In genomic region chr17:77829871-77830799, GRCh38 we compare ENCODE assay signal across 9 cellular contexts.
DNase-seq lines count a peak whose midpoint lies in the region; ATAC-seq and TF ChIP-seq lines count a peak whose summit lies in the region.
"Had no signal": no experiment of that assay in that cellular context is flagged by ENCODE, and none has a peak within 500 bp of the region (broad histone marks: within the 10 kb centered on the region; RNA-seq: fewer than 3 reads in every experiment).

No MANE protein-coding gene starts in this region.

- dilution Hi-C loops in mammary epithelial cell (cut with HindIII; ENCODE audit: low sequenced_read_pairs), result no loop called here

- ATAC-seq in activated T-cell treated with anti-CD3 and anti-CD28 coated beads, Interleukin-2, amount 50 U/mL, for 72 hours (replicated peaks in 1 of 2), result no peak
- ATAC-seq in HG03432 (IDR thresholded peaks at IDR 0.05; ENCODE audit: unreplicated experiment), result no peak
- no peak for ATAC-seq in GM21717 (IDR thresholded peaks at IDR 0.05; ENCODE audit: unreplicated experiment)

- intact Hi-C loops in mammary epithelial cell (cut with micrococcal nuclease), result no loop called here
- intact Hi-C loops in transverse colon (cut with DNase I; ENCODE audit: low total_unique reads), result no loop called here

- no peak overlapping the region for H3K27ac Mint-ChIP-seq in activated T-cell treated with anti-CD3 and anti-CD28 coated beads, Interleukin-2, amount 50 U/mL, for 72 hours
- H3K27ac Mint-ChIP-seq: B cell had no signal

- H3K4me1 Mint-ChIP-seq in activated T-cell treated with anti-CD3 and anti-CD28 coated beads, Interleukin-2, amount 50 U/mL, for 72 hours (ENCODE audit: low read depth), result peaks cover 35% of the 10 kb centered on the region

- H3K79me2 ChIP-seq in mammary epithelial cell (ENCODE audit: insufficient read depth, low read length), result no peaks in the 10 kb centered on the region

- H3K4me3 Mint-ChIP-seq in activated T-cell treated with anti-CD3 and anti-CD28 coated beads, Interleukin-2, amount 50 U/mL, for 72 hours, result no peak overlapping the region
- H3K4me3 Mint-ChIP-seq: B cell had no signal

- no peaks in the 10 kb centered on the region for H3K9me3 Mint-ChIP-seq in activated T-cell treated with anti-CD3 and anti-CD28 coated beads, Interleukin-2, amount 50 U/mL, for 72 hours

- H3K4me2 ChIP-seq in mammary epithelial cell (ENCODE audit: insufficient read depth, low read depth, low read length), result peak overlapping the region; percentile 20

- WGBS in mammary epithelial cell (ENCODE audit: low coverage, missing lambda C conversion rate), result 24% methylated on average over 9 of the region's 16 CpGs
- WGBS in transverse colon (ENCODE audit: low coverage in 1 of 2), 2 donors, result 58 to 60% methylated on average over 1 to 16 of the region's 16 CpGs

- peak; percentile 16 for DNase-seq in activated T-cell treated with anti-CD3 and anti-CD28 coated beads, Interleukin-2, amount 50 U/mL, for 1 hour
- no peak for DNase-seq in activated T-cell treated with anti-CD3 and anti-CD28 coated beads, Interleukin-2, amount 50 U/mL, for 72 hours
- DNase-seq in mammary epithelial cell (peak; percentile 41), lung microvascular endothelial cell (ENCODE audit: low read depth in 2 of 2) (peak; percentile 27 to 77), transverse colon (no peak)
- DNase-seq in activated CD4-positive, alpha-beta T cell treated with anti-CD3 and anti-CD28 coated beads for 1 hour, result no peak

- TF ChIP-seq EP300 in transverse colon (IDR thresholded peaks at IDR 0.05; ENCODE audit: low read depth), result no peak

- H3K9ac ChIP-seq in mammary epithelial cell (ENCODE audit: insufficient read depth, low read length), result no peak overlapping the region

- no peaks in the 10 kb centered on the region for H4K20me1 ChIP-seq in mammary epithelial cell (ENCODE audit: insufficient read depth, low read length)

- no peak overlapping the region for H3K27ac ChIP-seq in mammary epithelial cell (ENCODE audit: insufficient read depth, low read depth, low read length)
- peak overlapping the region; percentile 42 to 75 (median 60) for H3K27ac ChIP-seq in transverse colon

- H3K4me1 ChIP-seq in mammary epithelial cell (ENCODE audit: insufficient read depth, low read length), result peaks cover 15% of the 10 kb centered on the region
- peaks cover 3 to 18% (median 8%) of the 10 kb centered on the region in 4 donors for H3K4me1 ChIP-seq in transverse colon

- no peak overlapping the region for H3K4me3 ChIP-seq in mammary epithelial cell (replicated peaks in 1 of 3; ENCODE audit: insufficient read depth in 1 of 3, low read depth in 2 of 3, low read length in 3 of 3)
- H3K4me3 ChIP-seq in transverse colon, result no peak overlapping the region

- CTCF ChIA-PET in mammary epithelial cell (lab: Charles Lee; ENCODE audit: low non-redundant PET), result no interaction called here

- TF ChIP-seq CTCF in mammary epithelial cell (conservative IDR thresholded peaks at IDR 0.05 in 1 of 2, IDR thresholded peaks at IDR 0.05 in 1 of 2; ENCODE audit: extremely low read depth in 1 of 2, insufficient read depth in 1 of 2, low read depth in 1 of 2, low read length in 2 of 2), result no peak
- no peak for TF ChIP-seq CTCF in transverse colon (IDR thresholded peaks at IDR 0.05)

- H3K9me3 ChIP-seq in mammary epithelial cell (replicated peaks; ENCODE audit: insufficient read depth, low read length), result no peaks in the 10 kb centered on the region
- no peaks in the 10 kb centered on the region for H3K9me3 ChIP-seq in transverse colon

- peaks cover 8% of the 10 kb centered on the region for H3K27me3 Mint-ChIP-seq in activated T-cell treated with anti-CD3 and anti-CD28 coated beads, Interleukin-2, amount 50 U/mL, for 72 hours (ENCODE audit: low read depth)

- peak overlapping the region; percentile 64 for H2AFZ ChIP-seq in mammary epithelial cell (ENCODE audit: low read depth, low read length)

- no peaks in the 10 kb centered on the region for H3K36me3 Mint-ChIP-seq in activated T-cell treated with anti-CD3 and anti-CD28 coated beads, Interleukin-2, amount 50 U/mL, for 72 hours (ENCODE audit: insufficient read depth in 2 of 2)

- no peaks in the 10 kb centered on the region for H3K27me3 ChIP-seq in mammary epithelial cell (ENCODE audit: insufficient read depth, low read length)
- H3K27me3 ChIP-seq in transverse colon, result no peaks in the 10 kb centered on the region

- H3K36me3 ChIP-seq in mammary epithelial cell (ENCODE audit: insufficient read depth, low read length) (no peaks in the 10 kb centered on the region), transverse colon (no peaks in the 10 kb centered on the region)

- no TSS peak for BruUV-seq in mammary epithelial cell (replicated peaks; lab: Mats Ljungman, UMichigan)

- TF ChIP-seq POLR2A in transverse colon (IDR thresholded peaks at IDR 0.05), result no peak

- in situ Hi-C loops in mammary epithelial cell (cut with MboI; ENCODE audit: low sequenced_read_pairs in 2 of 2), result no loop called here
- in situ Hi-C loops in transverse colon (cut with MboI; ENCODE audit: low pct_ligation_motif_present in 1 of 4, low pct_unique_long_range_greater_than_20kb in 1 of 4, low sequenced_read_pairs in 3 of 4), result no loop called here

Comparison
In these comparisons a context has a peak if more than half of its experiments do, and no peak if none do; other contexts are left out.
1. DNase-seq: peak in activated T-cell treated with anti-CD3 and anti-CD28 coated beads, Interleukin-2, amount 50 U/mL, for 1 hour (single experiment), mammary epithelial cell (single experiment) and lung microvascular endothelial cell (2 of 2); none in activated T-cell treated with anti-CD3 and anti-CD28 coated beads, Interleukin-2, amount 50 U/mL, for 72 hours (0 of 2), transverse colon (single experiment) and activated CD4-positive, alpha-beta T cell treated with anti-CD3 and anti-CD28 coated beads for 1 hour (single experiment).